ENCODE assay signal across 25 cellular contexts in the genomic region with DNA sequence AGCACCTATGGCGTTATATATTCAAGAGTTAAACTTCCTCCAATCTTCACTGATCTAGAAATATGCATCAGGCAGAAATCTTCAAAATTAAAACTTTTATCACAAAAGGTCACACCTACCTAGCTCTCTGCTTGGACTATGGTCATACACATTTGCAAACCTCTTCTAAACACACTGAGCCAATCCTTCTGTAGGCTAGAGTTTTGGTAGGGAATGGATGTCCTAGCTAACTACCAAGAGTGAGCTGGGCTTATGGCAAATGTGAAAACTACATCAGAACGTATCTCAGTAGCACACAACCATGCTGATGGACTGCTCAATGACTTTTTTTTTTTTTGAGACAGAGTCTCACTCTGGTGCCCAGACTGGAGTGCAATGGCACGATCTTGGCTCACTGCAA. TPM values are rescaled to one million over a fixed set of nuclear protein-coding genes. Genes with fewer than 3 reads are reported as not detected.
A peak's percentile ranks its signal among the peaks of the same experiment; 100 is the strongest.
DNase-seq lines count a peak whose midpoint lies in the region; ATAC-seq, FAIRE-seq and TF ChIP-seq lines count a peak whose summit lies in the region.
"Had no signal": no experiment of that assay in that cellular context is flagged by ENCODE, and none has a peak within 500 bp of the region (broad histone marks: within the 10 kb centered on the region; RNA-seq: fewer than 3 reads in every experiment).

No MANE protein-coding gene starts in this region.

- CTCF ChIA-PET in H1 (lab: Charles Lee; ENCODE audit: partially characterized antibody), result interaction anchor here (0.6 to 1.2 kb wide), 4 partner anchors 10 to 226 kb away, joined by 3 to 4 read pairs (median 4); no protein-coding TSS in a partner anchor

- intact Hi-C loops in left ventricle myocardium superior (cut with micrococcal nuclease) (no loop called here), right cardiac atrium (cut with DNase I) (no loop called here), psoas muscle (cut with DNase I) (no loop called here), sciatic nerve (cut with DNase I) (no loop called here)

- 0 out of 2 replicates have a peak overlapping the region, but pooled peaks have one; percentile 6 for H2BK5ac ChIP-seq in H1 (ENCODE audit: low read depth, low read length)

- H3K18ac ChIP-seq in H1 (ENCODE audit: extremely low read depth, low read length), result no peak overlapping the region

- H3K36me3 Mint-ChIP-seq in GM23338 (ENCODE audit: low read depth), result no peaks in the 10 kb centered on the region; the same call in 2 of the 3 replicates

- no peak overlapping the region for H3K23ac ChIP-seq in H1 (ENCODE audit: insufficient read length)

- peaks cover 26% of the 10 kb centered on the region for H3K4me1 Mint-ChIP-seq in GM23338

- no peak overlapping the region for H4K5ac ChIP-seq in H1 (ENCODE audit: insufficient read length, low read depth, low read length)

- no peak overlapping the region; the same call in 1 of the 2 replicates for H3K27ac Mint-ChIP-seq in GM23338
- H3K27ac Mint-ChIP-seq: HFFc6 had no signal

- no peak for TF ChIP-seq RAD21 in H1 (IDR thresholded peaks at IDR 0.05 in 1 of 2, conservative IDR thresholded peaks at IDR 0.05 in 1 of 2; ENCODE audit: low read depth in 2 of 2, low read length in 2 of 2)

- H2BK12ac ChIP-seq in H1 (ENCODE audit: low read depth, low read length), result no peak overlapping the region; the same call in 1 of the 2 replicates

- no peaks in the 10 kb centered on the region for H3K27me3 ChIP-seq in right cardiac atrium (ENCODE audit: control insufficient read depth, insufficient read depth)
- H3K27me3 ChIP-seq in GM23338 (ENCODE audit: insufficient read depth), result no peaks in the 10 kb centered on the region
- H3K27me3 ChIP-seq in H1 (replicated peaks in 1 of 4; ENCODE audit: control insufficient read depth in 3 of 4, extremely low read depth in 1 of 4, insufficient read depth in 3 of 4, low read length in 3 of 4), result no peaks in the 10 kb centered on the region
- no peaks in the 10 kb centered on the region for H3K27me3 ChIP-seq in psoas muscle (ENCODE audit: insufficient read depth in 3 of 3, low read length in 2 of 3)

- H3K4me1 ChIP-seq in right cardiac atrium (ENCODE audit: control insufficient read depth, insufficient read depth, low read length) (peaks cover 5% of the 10 kb centered on the region), GM23338 (ENCODE audit: insufficient read depth) (peaks cover 20% of the 10 kb centered on the region), H1 (replicated peaks in 1 of 4; ENCODE audit: control insufficient read depth in 3 of 4, insufficient read depth in 4 of 4, low read length in 3 of 4) (peaks cover 0 to 4% (median 1%) of the 10 kb centered on the region in 4 experiments; a peak in 1 of 7 replicates), psoas muscle (peaks cover 43% of the 10 kb centered on the region)
- H3K4me1 ChIP-seq: A549 had no signal

- WGBS in right cardiac atrium, result 71% methylated on average over 3 of the region's 3 CpGs
- WGBS in H1 (ENCODE audit: extremely low coverage in 1 of 2, insufficient coverage in 1 of 2, insufficient read length in 1 of 2, insufficient replicate concordance in 2 of 2, low coverage in 1 of 2, low lambda C conversion rate in 2 of 2, missing lambda C conversion rate in 1 of 2), 2 experiments, result 87% methylated on average over 3 of the region's 3 CpGs; no CpG with 5 or more reads in 1 of the 2 experiments
- 60 to 85% (median 66%) methylated on average over 3 of the region's 3 CpGs for WGBS in psoas muscle, 3 donors

- H4K91ac ChIP-seq in H1 (replicated peaks; ENCODE audit: insufficient read length, low read length), result no peak overlapping the region

- H2BK20ac ChIP-seq in H1 (ENCODE audit: low read length), result no peak overlapping the region

- H3K9me2 ChIP-seq in GM23338 (ENCODE audit: insufficient read depth), result no peaks in the 10 kb centered on the region

- no peak for TF ChIP-seq POLR2A in H1 (IDR thresholded peaks at IDR 0.05; ENCODE audit: control extremely low read depth in 1 of 2, low read depth in 2 of 2, low read length in 2 of 2)

- H3F3A ChIP-seq in GM23338 (replicated peaks; ENCODE audit: low read depth), result no peaks in the 10 kb centered on the region

- H3K4me3 ChIP-seq in right cardiac atrium (ENCODE audit: low read length) (no peak overlapping the region), GM23338 (peak overlapping the region; percentile 28; the same call in 1 of the 2 replicates), H1 (ENCODE audit: extremely low read depth in 1 of 4, insufficient read depth in 2 of 4, low read depth in 3 of 4, low read length in 4 of 4) (no peak overlapping the region), psoas muscle (no peak overlapping the region)
- H3K4me3 ChIP-seq: A549 had no signal

- H4K20me1 ChIP-seq in GM23338 (replicated peaks; ENCODE audit: insufficient read depth) (peaks cover 4% of the 10 kb centered on the region), H1 (replicated peaks in 1 of 2; ENCODE audit: control insufficient read depth in 1 of 2, insufficient read depth in 2 of 2, low read length in 2 of 2) (peaks cover 0 to 3% of the 10 kb centered on the region in 2 experiments)

- peak overlapping the region; percentile 71 for H3K4me2 ChIP-seq in GM23338
- peak overlapping the region in 1 of 2 experiments; percentile 21; a peak in 1 of 4 replicates for H3K4me2 ChIP-seq in H1 (ENCODE audit: insufficient read depth in 1 of 2, low read depth in 2 of 2, low read length in 2 of 2)
- H3K4me2 ChIP-seq: A549 had no signal

- no peak for TF ChIP-seq EP300 in H1 (IDR thresholded peaks at IDR 0.05; ENCODE audit: borderline replicate concordance in 1 of 2, low read depth in 2 of 2, low read length in 2 of 2)

- peaks cover 6% of the 10 kb centered on the region for H3K79me1 ChIP-seq in H1 (ENCODE audit: low read depth, low read length)

- H2BK120ac ChIP-seq in H1 (replicated peaks; ENCODE audit: low read depth, low read length), result no peak overlapping the region

- no peak overlapping the region for H2AK5ac ChIP-seq in H1 (ENCODE audit: low read depth, low read length)

- no peak overlapping the region for H3K4me3 Mint-ChIP-seq in GM23338
- H3K4me3 Mint-ChIP-seq: HFFc6 had no signal

- no peaks in the 10 kb centered on the region for H3K9me3 Mint-ChIP-seq in GM23338
- H3K9me3 Mint-ChIP-seq: H9, HFFc6 had no signal

- H3K14ac ChIP-seq in H1 (ENCODE audit: insufficient read length), result no peak overlapping the region

- H4K8ac ChIP-seq in H1 (ENCODE audit: extremely low read depth, insufficient read depth, low read length), result no peak overlapping the region

- H3K79me2 ChIP-seq in GM23338 (replicated peaks; ENCODE audit: insufficient read depth), result peaks cover 100% of the 10 kb centered on the region
- H3K79me2 ChIP-seq in H1 (ENCODE audit: control insufficient read depth in 1 of 2, insufficient read depth in 2 of 2, low read length in 2 of 2), result peaks cover 4 to 85% of the 10 kb centered on the region in 2 experiments; a peak in 3 of 4 replicates

- H3K27me3 Mint-ChIP-seq in GM23338 (ENCODE audit: insufficient read depth, low read depth, poor library complexity), result peaks cover 2% of the 10 kb centered on the region

- ATAC-seq in left ventricle myocardium superior (peak; percentile 29), right cardiac atrium (no peak), GM23338 (no peak), psoas muscle (peak in 3 of 4 donors; percentile 12 to 22 (median 20)), sciatic nerve (no peak)
- no peak for ATAC-seq in stimulated activated naive CD8-positive, alpha-beta T cell treated with anti-CD3 and anti-CD28 coated beads, Interleukin-15, Interleukin-2, amounts not matched to agents 100 U/mL and 50 U/mL, for 24 hours
- ATAC-seq: A549, Panc1 had no signal

- H3K56ac ChIP-seq in H1 (replicated peaks; ENCODE audit: insufficient read length, low read depth, low read length), result no peak overlapping the region

- no peaks in the 10 kb centered on the region; the same call in 1 of the 2 replicates for H3K23me2 ChIP-seq in H1 (ENCODE audit: low read depth, low read length)

- no peak overlapping the region for H3K9ac ChIP-seq in H1 (replicated peaks in 1 of 4; ENCODE audit: extremely low read depth in 1 of 4, low read depth in 3 of 4, low read length in 3 of 4)

- H3K27ac ChIP-seq in right cardiac atrium (ENCODE audit: low read length) (no peak overlapping the region), GM23338 (ENCODE audit: low read depth) (peak overlapping the region; percentile 37; the same call in 1 of the 2 replicates), H1 (ENCODE audit: low read depth, low read length) (no peak overlapping the region), psoas muscle (no peak overlapping the region)
- H3K27ac ChIP-seq: A549 had no signal

- DNase-seq in left ventricle myocardium superior (no peak), right cardiac atrium (no peak), GM23338 (ENCODE audit: low spot score) (no peak), H1 (ENCODE audit: low read depth in 1 of 2, low spot score in 2 of 2) (no peak), psoas muscle (no peak), sciatic nerve (ENCODE audit: low spot score) (no peak), glomerular visceral epithelial cell (ENCODE audit: extremely low spot score) (no peak)
- DNase-seq in stimulated activated naive CD8-positive, alpha-beta T cell treated with anti-CD3 and anti-CD28 coated beads, Interleukin-15, Interleukin-2, amounts not matched to agents 100 U/mL and 50 U/mL, for 24 hours, result no peak
- DNase-seq: AML-193, C1 segment of cervical spinal cord, Calu3, DMS79 treated with DMSO at 0.1 percent for 48 hours, H9, HFFc6, KG1, NCI-H1048, NCI-H1417, NCI-H1694, NCI-H2029 treated with DMSO at 0.1 percent for 48 hours, NCI-H446 treated with DMSO at 0.1 percent for 48 hours, NCI-H526 treated with DMSO at 0.1 percent for 48 hours, SHP77 treated with DMSO at 0.1 percent for 48 hours had no signal

- H3K9me3 ChIP-seq in right cardiac atrium (ENCODE audit: control insufficient read depth, low read length), result no peaks in the 10 kb centered on the region
- no peaks in the 10 kb centered on the region for H3K9me3 ChIP-seq in H1 (ENCODE audit: insufficient read depth in 2 of 2, low read depth in 1 of 2, low read length in 1 of 2)
- no peaks in the 10 kb centered on the region for H3K9me3 ChIP-seq in psoas muscle
- H3K9me3 ChIP-seq: A549 had no signal

- no peaks in the 10 kb centered on the region for H3K36me3 ChIP-seq in GM23338 (ENCODE audit: insufficient read depth)
- H3K36me3 ChIP-seq in H1 (ENCODE audit: control insufficient read depth in 2 of 4, insufficient read depth in 4 of 4, low read length in 3 of 4), result no peaks in the 10 kb centered on the region
- H3K36me3 ChIP-seq in psoas muscle (ENCODE audit: insufficient read depth in 1 of 2, low read depth in 1 of 2), result no peaks in the 10 kb centered on the region

- no peak overlapping the region for H3K4ac ChIP-seq in H1 (replicated peaks; ENCODE audit: insufficient read length, low read depth, low read length)

- H2BK15ac ChIP-seq in H1 (ENCODE audit: low read length), result no peak overlapping the region

- POLR2A ChIA-PET in H1 (lab: Charles Lee; ENCODE audit: partially characterized antibody), result interaction anchor here (0.6 kb wide), 1 partner anchor 125 kb away, joined by 3 read pairs; no protein-coding TSS in a partner anchor

- H2AFZ ChIP-seq in GM23338 (no peak overlapping the region), H1 (ENCODE audit: low read length) (no peak overlapping the region)

- no peak for FAIRE-seq in H1 (lab: Jason Lieb, UNC)
- FAIRE-seq: A549, GM12891 had no signal

- no peak for TF ChIP-seq CTCF in GM23338 (conservative IDR thresholded peaks at IDR 0.05; ENCODE audit: low read depth in 2 of 2)
- TF ChIP-seq CTCF in H1 (IDR thresholded peaks at IDR 0.05; ENCODE audit: control extremely low read depth in 1 of 3, insufficient read depth in 1 of 3, low read depth in 1 of 3, low read length in 3 of 3), result no peak
- TF ChIP-seq CTCF in psoas muscle (IDR thresholded peaks at IDR 0.05), result no peak

RNA-seq across cellular contexts. Expression of gene SETD2, which starts 29.6 kb away (rescaled TPM):
- 28.7 TPM for total RNA-seq in left ventricle myocardium superior
- 10 to 100 TPM; 28.4 to 35.6 (median 32.0) TPM for total RNA-seq in right cardiac atrium
- polyA plus RNA-seq in right cardiac atrium, result 10.3 TPM
- 37.6 and 45.2 TPM in 2 replicates for total RNA-seq in GM23338 (2014; rRNA removed; shearing (Covaris generic))
- polyA plus RNA-seq in GM23338 (2016; fragmentation: Nextera tagmentation; extraction: Ambion mirVana), result 14.0 and 16.7 TPM in 2 replicates
- 44.6 and 46.3 TPM in 2 replicates for total RNA-seq in H1 (2021; fragmentation: NEBNext Ultra II Directional; extraction: Animal tissue kit (Norgen Biotek cat#: 25700))
- polyA plus RNA-seq in H1 (2011; rRNA removed), result 10.6 and 15.7 TPM in 2 replicates
- 16.8 TPM for polyA plus RNA-seq in H1 (2011; cell fraction: cytosol; rRNA removed)
- polyA plus RNA-seq in H1 (2011; cell fraction: nucleus; rRNA removed), result 26.9 TPM
- polyA plus RNA-seq in H1 (2012, experiment 1 of 2), result 19.6 to 29.6 TPM (median 23.5 TPM) in 4 replicates
- polyA plus RNA-seq in H1 (2012, experiment 2 of 2), result 1.8 TPM
- polyA plus RNA-seq in H1 (2013, experiment 1 of 2), result 23.9 TPM
- polyA plus RNA-seq in H1 (2013, experiment 2 of 2), result 21.5 TPM
- 38.8 and 46.3 TPM in 2 replicates for polyA minus RNA-seq in H1 (2011; rRNA and poly(A)+ RNA removed)
- polyA minus RNA-seq in H1 (2011; cell fraction: cytosol; rRNA and poly(A)+ RNA removed), result 22.3 TPM
- polyA minus RNA-seq in H1 (2011; cell fraction: nucleus; rRNA and poly(A)+ RNA removed), result 65.0 TPM
- total RNA-seq in psoas muscle, result 10 to 100 TPM; 33.7 to 38.1 (median 36.6) TPM
- 10 to 100 TPM; 10.1 to 28.2 (median 14.2) TPM for polyA plus RNA-seq in psoas muscle
- total RNA-seq in sciatic nerve, result 68.3 TPM

Comparison
In these comparisons a context has a peak if more than half of its experiments do, and no peak if none do; other contexts are left out.
1. ATAC-seq: peak in left ventricle myocardium superior (single experiment) and psoas muscle (3 of 4); none in right cardiac atrium (0 of 2), GM23338 (single experiment), stimulated activated naive CD8-positive, alpha-beta T cell treated with anti-CD3 and anti-CD28 coated beads, Interleukin-15, Interleukin-2, amounts not matched to agents 100 U/mL and 50 U/mL, for 24 hours (single experiment) and sciatic nerve (single experiment).